1 cellular context compared by ENCODE assay signal in the genomic region with DNA sequence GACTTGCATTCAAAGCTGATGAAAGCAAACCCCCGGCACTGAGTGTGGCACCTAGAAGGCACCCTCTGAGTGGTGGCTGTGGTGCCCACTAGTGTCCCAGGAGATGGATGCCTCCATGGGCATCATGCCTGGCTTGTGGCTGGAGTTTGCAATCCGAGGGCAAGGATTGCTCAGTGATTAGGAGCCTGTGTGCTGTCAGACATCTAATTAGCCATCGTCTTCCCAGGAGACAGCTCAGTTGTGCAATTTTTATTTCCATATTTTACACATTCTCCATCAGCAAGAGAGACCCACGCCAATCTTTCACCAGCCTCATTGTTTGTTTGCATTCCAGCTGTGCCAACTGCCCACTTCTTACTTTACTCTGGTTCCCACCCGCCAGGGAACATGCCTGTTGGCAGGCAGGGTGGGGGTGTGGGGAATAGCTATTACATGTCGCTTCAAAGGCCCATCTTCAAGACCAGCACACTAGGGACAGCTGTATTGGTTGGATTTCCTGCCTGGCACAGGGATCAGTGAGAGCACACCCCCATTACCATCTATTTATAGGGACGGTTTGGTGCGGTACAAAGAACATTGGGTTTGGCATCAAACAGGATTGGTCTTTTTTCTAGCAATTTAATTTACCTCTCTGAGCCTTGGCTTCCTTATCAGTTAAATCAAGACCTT.
TF ChIP-seq lines count a peak whose summit lies in the region.

No MANE protein-coding gene starts in this region.

TF ChIP-seq in WTC11, 78 proteins besides CTCF, POLR2A, EP300 and RAD21 (continued from another document):
- TF ChIP-seq, protein P1, sequence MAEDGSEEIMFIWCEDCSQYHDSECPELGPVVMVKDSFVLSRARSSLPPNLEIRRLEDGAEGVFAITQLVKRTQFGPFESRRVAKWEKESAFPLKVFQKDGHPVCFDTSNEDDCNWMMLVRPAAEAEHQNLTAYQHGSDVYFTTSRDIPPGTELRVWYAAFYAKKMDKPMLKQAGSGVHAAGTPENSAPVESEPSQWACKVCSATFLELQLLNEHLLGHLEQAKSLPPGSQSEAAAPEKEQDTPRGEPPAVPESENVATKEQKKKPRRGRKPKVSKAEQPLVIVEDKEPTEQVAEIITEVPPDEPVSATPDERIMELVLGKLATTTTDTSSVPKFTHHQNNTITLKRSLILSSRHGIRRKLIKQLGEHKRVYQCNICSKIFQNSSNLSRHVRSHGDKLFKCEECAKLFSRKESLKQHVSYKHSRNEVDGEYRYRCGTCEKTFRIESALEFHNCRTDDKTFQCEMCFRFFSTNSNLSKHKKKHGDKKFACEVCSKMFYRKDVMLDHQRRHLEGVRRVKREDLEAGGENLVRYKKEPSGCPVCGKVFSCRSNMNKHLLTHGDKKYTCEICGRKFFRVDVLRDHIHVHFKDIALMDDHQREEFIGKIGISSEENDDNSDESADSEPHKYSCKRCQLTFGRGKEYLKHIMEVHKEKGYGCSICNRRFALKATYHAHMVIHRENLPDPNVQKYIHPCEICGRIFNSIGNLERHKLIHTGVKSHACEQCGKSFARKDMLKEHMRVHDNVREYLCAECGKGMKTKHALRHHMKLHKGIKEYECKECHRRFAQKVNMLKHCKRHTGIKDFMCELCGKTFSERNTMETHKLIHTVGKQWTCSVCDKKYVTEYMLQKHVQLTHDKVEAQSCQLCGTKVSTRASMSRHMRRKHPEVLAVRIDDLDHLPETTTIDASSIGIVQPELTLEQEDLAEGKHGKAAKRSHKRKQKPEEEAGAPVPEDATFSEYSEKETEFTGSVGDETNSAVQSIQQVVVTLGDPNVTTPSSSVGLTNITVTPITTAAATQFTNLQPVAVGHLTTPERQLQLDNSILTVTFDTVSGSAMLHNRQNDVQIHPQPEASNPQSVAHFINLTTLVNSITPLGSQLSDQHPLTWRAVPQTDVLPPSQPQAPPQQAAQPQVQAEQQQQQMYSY (CRISPR knock-in tag; IDR thresholded peaks at IDR 0.05), result no peak
- TF ChIP-seq ATF2 (CRISPR knock-in tag; IDR thresholded peaks at IDR 0.05; ENCODE audit: borderline replicate concordance, low read depth) (no peak), MAX (CRISPR knock-in tag; IDR thresholded peaks at IDR 0.05) (no peak), ZNF317 (CRISPR knock-in tag; IDR thresholded peaks at IDR 0.05; ENCODE audit: borderline replicate concordance, low read depth) (no peak), MYBL2 (CRISPR knock-in tag; IDR thresholded peaks at IDR 0.05) (no peak), AR (CRISPR knock-in tag; IDR thresholded peaks at IDR 0.05) (no peak), NFE2L1 (CRISPR knock-in tag; IDR thresholded peaks at IDR 0.05) (no peak), NR2C2 (CRISPR knock-in tag; IDR thresholded peaks at IDR 0.05) (no peak), STAT6 (CRISPR knock-in tag; conservative IDR thresholded peaks at IDR 0.05; ENCODE audit: low read depth) (no peak), ATF1 (CRISPR knock-in tag; IDR thresholded peaks at IDR 0.05) (no peak), NR3C1 (CRISPR knock-in tag; conservative IDR thresholded peaks at IDR 0.05; ENCODE audit: low read depth) (no peak), KAT7 (CRISPR knock-in tag; IDR thresholded peaks at IDR 0.05; ENCODE audit: borderline replicate concordance) (no peak)
- TF ChIP-seq, protein P2, sequence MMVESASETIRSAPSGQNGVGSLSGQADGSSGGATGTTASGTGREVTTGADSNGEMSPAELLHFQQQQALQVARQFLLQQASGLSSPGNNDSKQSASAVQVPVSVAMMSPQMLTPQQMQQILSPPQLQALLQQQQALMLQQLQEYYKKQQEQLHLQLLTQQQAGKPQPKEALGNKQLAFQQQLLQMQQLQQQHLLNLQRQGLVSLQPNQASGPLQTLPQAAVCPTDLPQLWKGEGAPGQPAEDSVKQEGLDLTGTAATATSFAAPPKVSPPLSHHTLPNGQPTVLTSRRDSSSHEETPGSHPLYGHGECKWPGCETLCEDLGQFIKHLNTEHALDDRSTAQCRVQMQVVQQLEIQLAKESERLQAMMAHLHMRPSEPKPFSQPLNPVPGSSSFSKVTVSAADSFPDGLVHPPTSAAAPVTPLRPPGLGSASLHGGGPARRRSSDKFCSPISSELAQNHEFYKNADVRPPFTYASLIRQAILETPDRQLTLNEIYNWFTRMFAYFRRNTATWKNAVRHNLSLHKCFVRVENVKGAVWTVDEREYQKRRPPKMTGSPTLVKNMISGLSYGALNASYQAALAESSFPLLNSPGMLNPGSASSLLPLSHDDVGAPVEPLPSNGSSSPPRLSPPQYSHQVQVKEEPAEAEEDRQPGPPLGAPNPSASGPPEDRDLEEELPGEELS (CRISPR knock-in tag; IDR thresholded peaks at IDR 0.05), result no peak
TF ChIP-seq in WTC11: peak in this region for 0.
